In genomic region chr5:141521244-141521781, GRCh38 we compare ENCODE assay signal across 1 cellular context.
TF ChIP-seq lines count a peak whose summit lies in the region.

No MANE protein-coding gene starts in this region.

TF ChIP-seq in HEK293, 187 proteins besides CTCF, POLR2A, EP300 and RAD21 (continued from another document and continues in another):
- TF ChIP-seq PRDM2 (tag by site-specific recombination; IDR thresholded peaks at IDR 0.05; ENCODE audit: borderline replicate concordance), result no peak
- TF ChIP-seq REPIN1 (tag by site-specific recombination; IDR thresholded peaks at IDR 0.05; ENCODE audit: low read depth), result no peak
- no peak for TF ChIP-seq ZNF510 (tag by site-specific recombination; IDR thresholded peaks at IDR 0.05; ENCODE audit: insufficient replicate concordance)
- TF ChIP-seq GLIS2 (tag by site-specific recombination; IDR thresholded peaks at IDR 0.05), result 0 out of 2 replicates have a peak, but pooled peaks have one; percentile 22
- no peak for TF ChIP-seq ZNF266 (tag by site-specific recombination; IDR thresholded peaks at IDR 0.05; ENCODE audit: low read depth)
- no peak for TF ChIP-seq RBAK (tag by site-specific recombination; IDR thresholded peaks at IDR 0.05)
- no peak for TF ChIP-seq ZNF175 (tag by site-specific recombination; IDR thresholded peaks at IDR 0.05)
- TF ChIP-seq ZXDB (tag by site-specific recombination; IDR thresholded peaks at IDR 0.05), result peak; percentile 86
- TF ChIP-seq ZNF843 (tag by site-specific recombination; IDR thresholded peaks at IDR 0.05), result peak; percentile 64
- no peak for TF ChIP-seq ZSCAN30 (tag by site-specific recombination; IDR thresholded peaks at IDR 0.05)
- no peak for TF ChIP-seq MYNN (tag by site-specific recombination; IDR thresholded peaks at IDR 0.05; ENCODE audit: borderline replicate concordance)
- 0 out of 2 replicates have a peak, but pooled peaks have one; percentile 7 for TF ChIP-seq GLI2 (tag by site-specific recombination; IDR thresholded peaks at IDR 0.05; ENCODE audit: borderline replicate concordance, low read depth)
- no peak for TF ChIP-seq ZNF513 (tag by site-specific recombination; IDR thresholded peaks at IDR 0.05)
- peak; percentile 79 for TF ChIP-seq ZNF184 (tag by site-specific recombination; IDR thresholded peaks at IDR 0.05)
- no peak for TF ChIP-seq ZNF426 (tag by site-specific recombination; IDR thresholded peaks at IDR 0.05)
- no peak for TF ChIP-seq MZF1 (tag by site-specific recombination; IDR thresholded peaks at IDR 0.05; ENCODE audit: borderline replicate concordance)
- TF ChIP-seq ZNF366 (tag by site-specific recombination; conservative IDR thresholded peaks at IDR 0.05), result peak; percentile 80
- peak; percentile 76 for TF ChIP-seq HIC1 (tag by site-specific recombination; IDR thresholded peaks at IDR 0.05)
- TF ChIP-seq ZNF639 (tag by site-specific recombination; IDR thresholded peaks at IDR 0.05), result peak; percentile 80
- TF ChIP-seq ZEB2 (tag by site-specific recombination; IDR thresholded peaks at IDR 0.05), result peak; percentile 88
- TF ChIP-seq ZNF585B (tag by site-specific recombination; IDR thresholded peaks at IDR 0.05), result no peak
- TF ChIP-seq HOXD13 (CRISPR knock-in tag; IDR thresholded peaks at IDR 0.05; ENCODE audit: borderline replicate concordance), result no peak
- TF ChIP-seq ZNF248 (tag by site-specific recombination; IDR thresholded peaks at IDR 0.05), result no peak
- TF ChIP-seq OVOL3 (tag by site-specific recombination; IDR thresholded peaks at IDR 0.05), result no peak
- peak; percentile 70 for TF ChIP-seq ZNF558 (tag by site-specific recombination; IDR thresholded peaks at IDR 0.05)
- no peak for TF ChIP-seq ZNF664 (tag by site-specific recombination; IDR thresholded peaks at IDR 0.05)
- no peak for TF ChIP-seq ZNF2 (tag by site-specific recombination; IDR thresholded peaks at IDR 0.05)
- TF ChIP-seq PRDM10 (tag by site-specific recombination; IDR thresholded peaks at IDR 0.05), result peak; percentile 80
- TF ChIP-seq ZBTB44 (tag by site-specific recombination; IDR thresholded peaks at IDR 0.05), result no peak
- peak; percentile 47; the same call in 1 of the 2 replicates for TF ChIP-seq ZNF398 (tag by site-specific recombination; IDR thresholded peaks at IDR 0.05)
- no peak for TF ChIP-seq ZNF747 (tag by site-specific recombination; IDR thresholded peaks at IDR 0.05)
- TF ChIP-seq ZBTB8A (tag by site-specific recombination; IDR thresholded peaks at IDR 0.05), result no peak
- TF ChIP-seq OSR2 (tag by site-specific recombination; IDR thresholded peaks at IDR 0.05), result peak; percentile 26; the same call in 1 of the 2 replicates
- TF ChIP-seq ZNF335 (tag by site-specific recombination; conservative IDR thresholded peaks at IDR 0.05), result 0 out of 2 replicates have a peak, but pooled peaks have one; percentile 39
- peak; percentile 96 for TF ChIP-seq KLF17 (tag by site-specific recombination; IDR thresholded peaks at IDR 0.05)
- no peak for TF ChIP-seq ZNF529 (tag by site-specific recombination; IDR thresholded peaks at IDR 0.05; ENCODE audit: insufficient replicate concordance)
